In the genomic region with DNA sequence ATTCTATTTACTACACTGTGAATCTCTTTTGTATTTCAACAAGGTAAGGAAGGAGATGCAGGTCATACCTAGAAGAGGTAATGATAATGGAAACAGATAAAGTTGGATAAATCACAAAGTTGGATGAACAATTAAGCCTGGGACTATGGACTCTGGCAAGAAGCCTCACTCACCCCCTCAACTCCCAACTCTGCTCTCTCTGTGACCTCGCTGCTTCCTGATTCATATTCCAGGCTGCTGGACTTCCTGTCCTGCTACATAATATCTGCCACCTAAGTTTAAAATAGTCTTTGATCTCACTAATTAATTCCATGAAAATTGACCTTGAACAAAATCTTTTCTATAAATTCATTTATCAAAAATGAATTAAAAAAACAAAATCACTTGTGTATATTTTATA, we compare ENCODE assay signal across 17 cellular contexts.
DNase-seq lines count a peak whose midpoint lies in the region; ATAC-seq, FAIRE-seq and TF ChIP-seq lines count a peak whose summit lies in the region.
"Had no signal": no experiment of that assay in that cellular context is flagged by ENCODE, and none has a peak within 500 bp of the region (broad histone marks: within the 10 kb centered on the region; RNA-seq: fewer than 3 reads in every experiment).

No MANE protein-coding gene starts in this region.

- DNase-seq in RCC 7860 (ENCODE audit: low spot score) = no peak
- DNase-seq in endothelial cell of umbilical vein (ENCODE audit: low read depth, low spot score) = peak; percentile 25
- peak; percentile 37 to 54 for DNase-seq in lung microvascular endothelial cell (ENCODE audit: low read depth in 2 of 2)
- DNase-seq in HTR-8/SVneo (ENCODE audit: insufficient read length, low spot score) = no peak
- DNase-seq in WERI-Rb-1 = no peak
- DNase-seq: 8988T; CD4-positive, alpha-beta memory T cell; DMS153; DMS79; HFFc6 had no signal

- no peaks in the 10 kb centered on the region for H3K9me1 ChIP-seq in endothelial cell of umbilical vein (replicated peaks; ENCODE audit: control insufficient read depth, extremely low read depth, insufficient read depth, low read length)

- H3K36me3 ChIP-seq in endothelial cell of umbilical vein (ENCODE audit: control insufficient read depth in 2 of 2, extremely low read depth in 1 of 2, insufficient read depth in 2 of 2, low read length in 2 of 2) = no peaks in the 10 kb centered on the region
- H3K36me3 ChIP-seq in WERI-Rb-1 = no peaks in the 10 kb centered on the region
- H3K36me3 ChIP-seq: BLaER1 had no signal

- dilution Hi-C loops in endothelial cell of umbilical vein (cut with MboI; ENCODE audit: extremely low pct_ligation_motif_present, low sequenced_read_pairs) = no loop called here

- no peak for ATAC-seq in GM19467 (IDR thresholded peaks at IDR 0.05; ENCODE audit: unreplicated experiment)
- ATAC-seq in HG02938 (IDR thresholded peaks at IDR 0.05; ENCODE audit: unreplicated experiment) = no peak
- ATAC-seq: GM12878, HCT116 had no signal

- no peaks in the 10 kb centered on the region for H4K20me1 ChIP-seq in endothelial cell of umbilical vein (replicated peaks; ENCODE audit: control insufficient read depth, extremely low read depth, insufficient read depth, low read length)
- H4K20me1 ChIP-seq: BLaER1 had no signal

- H3K27me3 ChIP-seq in endothelial cell of umbilical vein (ENCODE audit: control insufficient read depth in 2 of 2, insufficient read depth in 2 of 2, low read length in 2 of 2) (no peaks in the 10 kb centered on the region), WERI-Rb-1 (ENCODE audit: insufficient read depth, low read depth, severe bottlenecking) (no peaks in the 10 kb centered on the region)
- H3K27me3 ChIP-seq: BLaER1 had no signal

- H3K9me3 ChIP-seq in endothelial cell of umbilical vein (replicated peaks; ENCODE audit: control insufficient read depth, insufficient read depth, low read length) (no peaks in the 10 kb centered on the region), WERI-Rb-1 (ENCODE audit: severe bottlenecking) (no peaks in the 10 kb centered on the region)
- H3K9me3 ChIP-seq: BLaER1 had no signal

- no peak overlapping the region for H3K4me2 ChIP-seq in endothelial cell of umbilical vein (ENCODE audit: insufficient read depth, low read length)
- H3K4me2 ChIP-seq: BLaER1 had no signal

- no peak overlapping the region for H3K9ac ChIP-seq in endothelial cell of umbilical vein (replicated peaks; ENCODE audit: extremely low read depth, insufficient read depth, low read length)
- H3K9ac ChIP-seq: BLaER1 had no signal

- H3K4me1 ChIP-seq in endothelial cell of umbilical vein (ENCODE audit: control insufficient read depth, extremely low read depth, insufficient read depth, low read length) = peaks cover 5% of the 10 kb centered on the region
- H3K4me1 ChIP-seq: BLaER1 had no signal

- FAIRE-seq in G401.6 (lab: Jason Lieb, UNC) (peak; percentile 44), RCC 7860 (lab: Jason Lieb, UNC) (peak; percentile 2), endothelial cell of umbilical vein (lab: Jason Lieb, UNC) (no peak), HTR-8/SVneo (lab: Jason Lieb, UNC) (no peak)
- FAIRE-seq: GM12878, H54 had no signal

- no TSS peak for BruUV-seq in endothelial cell of umbilical vein (replicated peaks; lab: Mats Ljungman, UMichigan)

- no peaks in the 10 kb centered on the region for H3K79me2 ChIP-seq in endothelial cell of umbilical vein (ENCODE audit: control insufficient read depth, insufficient read depth, low read length)

- H3K27ac ChIP-seq in endothelial cell of umbilical vein (ENCODE audit: insufficient read depth, low read depth, low read length) (no peak overlapping the region), WERI-Rb-1 (no peak overlapping the region)
- H3K27ac ChIP-seq: BLaER1 had no signal

- TF ChIP-seq CTCF in endothelial cell of umbilical vein (IDR thresholded peaks at IDR 0.05; ENCODE audit: extremely low read depth in 1 of 2, insufficient read depth in 1 of 2, low read depth in 1 of 2, low read length in 2 of 2) (no peak), WERI-Rb-1 (IDR thresholded peaks at IDR 0.05; ENCODE audit: low read depth, low read length) (no peak)

- no peak for TF ChIP-seq POLR2A in endothelial cell of umbilical vein (IDR thresholded peaks at IDR 0.05; ENCODE audit: low read depth, low read length)

- POLR2A ChIA-PET in endothelial cell of umbilical vein (lab: Charles Lee) = no interaction called here

- intact Hi-C loops in endothelial cell of umbilical vein (cut with micrococcal nuclease) = no loop called here

- H3K4me3 ChIP-seq in endothelial cell of umbilical vein (replicated peaks in 1 of 3; ENCODE audit: insufficient read depth in 1 of 3, low read depth in 1 of 3, low read length in 3 of 3) (no peak overlapping the region), WERI-Rb-1 (ENCODE audit: low read depth, low read length) (no peak overlapping the region)
- H3K4me3 ChIP-seq: BLaER1, GM12878 had no signal

- CTCF ChIA-PET in endothelial cell of umbilical vein (lab: Charles Lee) = no interaction called here

- no peak overlapping the region for H2AFZ ChIP-seq in endothelial cell of umbilical vein (ENCODE audit: low read depth, low read length)

TF ChIP-seq in endothelial cell of umbilical vein, 7 proteins besides CTCF, POLR2A, EP300 and RAD21:
- TF ChIP-seq GATA2 (IDR thresholded peaks at IDR 0.05; ENCODE audit: insufficient read depth, insufficient read length, low read depth, low read length) (no peak), FOS (IDR thresholded peaks at IDR 0.05; ENCODE audit: borderline replicate concordance, insufficient read depth, low read length) (no peak), POLR2AphosphoS5 (IDR thresholded peaks at IDR 0.05; ENCODE audit: insufficient read depth, low read depth, low read length) (no peak), MYC (IDR thresholded peaks at IDR 0.05; ENCODE audit: low read depth, low read length) (no peak), MAX (IDR thresholded peaks at IDR 0.05; ENCODE audit: insufficient read depth, insufficient read length) (no peak), EZH2 (IDR thresholded peaks at IDR 0.05; ENCODE audit: borderline replicate concordance, low read depth, low read length, severe bottlenecking) (no peak), JUN (IDR thresholded peaks at IDR 0.05; ENCODE audit: borderline replicate concordance, insufficient read depth, insufficient read length, low read depth) (no peak)
TF ChIP-seq in endothelial cell of umbilical vein: peak in this region for 0.

Comparison
In these comparisons a context has a peak if more than half of its experiments do, and no peak if none do; other contexts are left out.
1. DNase-seq: peak in endothelial cell of umbilical vein (single experiment) and lung microvascular endothelial cell (2 of 2); none in RCC 7860 (single experiment), HTR-8/SVneo (single experiment) and WERI-Rb-1 (single experiment).